ENCODE assay signal across 9 cellular contexts in the genomic region with DNA sequence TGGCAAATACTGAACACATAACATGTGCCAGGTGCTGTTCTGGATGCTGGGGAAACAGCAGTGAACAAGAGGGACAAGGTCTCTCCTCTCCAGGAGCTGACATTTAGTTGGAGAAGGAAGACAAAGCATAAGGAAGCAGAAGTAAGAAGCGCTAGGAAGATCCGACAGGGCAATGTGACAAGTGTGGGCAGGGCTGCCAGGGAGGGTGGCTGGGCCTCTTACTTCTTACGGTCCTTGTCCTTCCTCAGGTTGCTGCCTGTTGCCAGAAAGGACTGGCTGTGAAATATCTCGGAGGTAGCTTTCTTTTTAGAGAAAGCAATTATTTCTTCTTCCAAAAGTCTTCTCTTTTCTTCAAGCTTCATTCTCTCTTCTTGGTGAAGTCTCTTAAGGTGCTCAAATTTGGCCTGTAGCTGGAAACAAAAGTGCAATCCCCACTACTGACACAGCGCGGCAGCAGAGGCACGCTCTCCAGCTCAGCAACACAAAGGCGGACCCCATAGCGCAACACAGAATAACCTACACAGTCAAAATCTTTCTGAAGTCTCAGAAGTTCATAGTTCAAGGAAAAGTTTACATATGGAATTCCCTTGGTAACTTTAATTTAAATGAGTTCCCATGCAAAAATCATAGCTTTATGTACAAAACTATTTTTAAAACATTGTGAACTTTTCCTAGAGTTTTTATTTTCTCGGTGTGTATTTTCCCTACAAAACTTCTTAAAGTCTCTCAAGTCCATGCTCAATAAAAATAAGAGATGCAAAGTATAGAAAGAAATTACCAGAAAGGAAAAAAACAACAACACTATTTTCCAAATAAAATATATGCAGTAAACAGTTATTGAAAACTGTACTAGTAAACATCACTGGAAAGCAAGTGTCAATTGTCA.
DNase-seq lines count a peak whose midpoint lies in the region; ATAC-seq, FAIRE-seq and TF ChIP-seq lines count a peak whose summit lies in the region.
"Had no signal": no experiment of that assay in that cellular context is flagged by ENCODE, and none has a peak within 500 bp of the region (broad histone marks: within the 10 kb centered on the region; RNA-seq: fewer than 3 reads in every experiment).

No MANE protein-coding gene starts in this region.

- H3K79me2 ChIP-seq in endothelial cell of umbilical vein (ENCODE audit: control insufficient read depth, insufficient read depth, low read length) = no peaks in the 10 kb centered on the region

- H3K27me3 ChIP-seq in NT2/D1 (ENCODE audit: insufficient read depth, insufficient read length) (no peaks in the 10 kb centered on the region), endothelial cell of umbilical vein (ENCODE audit: control insufficient read depth in 2 of 2, insufficient read depth in 2 of 2, low read length in 2 of 2) (no peaks in the 10 kb centered on the region)

- DNase-seq in GM12892 (ENCODE audit: insufficient read length) (no peak), NT2/D1 (ENCODE audit: low read depth, low spot score) (peak; percentile 57), endothelial cell of umbilical vein (ENCODE audit: low read depth, low spot score) (peak; percentile 80), mucosa of gallbladder (ENCODE audit: low spot score) (peak; percentile 67)
- DNase-seq in activated CD8-positive, alpha-beta memory T cell treated with anti-CD3 and anti-CD28 coated beads, Interleukin-2, amount 10 ng/mL, durations not matched to agents 7 days and 5 days = peak; percentile 61
- peak; percentile 30 for DNase-seq in stimulated activated naive B cell treated with anti-CD40 and anti-IgM and Interleukin-4, amounts not matched to agents 10 μg/mL and 1 μg/mL and 100 μg/mL, for 72 hours

- H3K4me1 ChIP-seq in NT2/D1 (ENCODE audit: insufficient read depth, insufficient read length) = no peaks in the 10 kb centered on the region
- H3K4me1 ChIP-seq in endothelial cell of umbilical vein (ENCODE audit: control insufficient read depth, extremely low read depth, insufficient read depth, low read length) = peaks cover 3% of the 10 kb centered on the region

- TF ChIP-seq CTCF in 22Rv1 (IDR thresholded peaks at IDR 0.05) (peak; percentile 98), endothelial cell of umbilical vein (IDR thresholded peaks at IDR 0.05; ENCODE audit: extremely low read depth in 1 of 2, insufficient read depth in 1 of 2, low read depth in 1 of 2, low read length in 2 of 2) (peak; percentile 86 to 88)

- dilution Hi-C loops in endothelial cell of umbilical vein (cut with MboI; ENCODE audit: extremely low pct_ligation_motif_present, low sequenced_read_pairs) = no loop called here

- H3K9ac ChIP-seq in NT2/D1 (ENCODE audit: insufficient read length, low read depth) (no peak overlapping the region), endothelial cell of umbilical vein (replicated peaks; ENCODE audit: extremely low read depth, insufficient read depth, low read length) (no peak overlapping the region)

- CTCF ChIA-PET in activated CD8-positive, alpha-beta memory T cell treated with anti-CD3 and anti-CD28 coated beads, Interleukin-2, amount 10 ng/mL, durations not matched to agents 7 days and 5 days (lab: Charles Lee) = interaction anchor here (0.7 to 3.0 kb wide), 9 partner anchors 9 to 202 kb away, joined by 3 to 17 read pairs (median 3); no protein-coding TSS in a partner anchor
- CTCF ChIA-PET in endothelial cell of umbilical vein (lab: Charles Lee) = interaction anchor here (0.5 to 7.4 kb wide), 45 partner anchors 9 to 699 kb away, joined by 3 to 191 read pairs (median 4); a partner anchor contains a TSS

- POLR2A ChIA-PET in endothelial cell of umbilical vein (lab: Charles Lee) = interaction anchor here (0.5 to 0.6 kb wide), 2 partner anchors 68 to 71 kb away, joined by 3 to 4 read pairs; a partner anchor contains a TSS

- intact Hi-C loops in endothelial cell of umbilical vein (cut with micrococcal nuclease) = loop anchor here (1.0 kb wide), 5 partner anchors 30 to 190 kb away; a partner anchor contains a TSS

- peak; percentile 84 for ATAC-seq in HG03139 (IDR thresholded peaks at IDR 0.05; ENCODE audit: unreplicated experiment)
- ATAC-seq in activated CD8-positive, alpha-beta memory T cell treated with anti-CD3 and anti-CD28 coated beads, Interleukin-2, amount 10 ng/mL, durations not matched to agents 7 days and 5 days = peak; percentile 68
- peak; percentile 84 to 87 for ATAC-seq in stimulated activated naive B cell treated with anti-CD40 and anti-IgM and Interleukin-4, amounts not matched to agents 10 μg/mL and 1 μg/mL and 100 μg/mL, for 72 hours (replicated peaks)

- no peak overlapping the region for H3K4me3 Mint-ChIP-seq in activated CD8-positive, alpha-beta memory T cell treated with anti-CD3 and anti-CD28 coated beads, Interleukin-2, amount 10 ng/mL, durations not matched to agents 7 days and 5 days
- H3K4me3 Mint-ChIP-seq in stimulated activated naive B cell treated with anti-CD40 and anti-IgM and Interleukin-4, amounts not matched to agents 10 μg/mL and 1 μg/mL and 100 μg/mL, for 72 hours = no peak overlapping the region

- no peaks in the 10 kb centered on the region for H3K9me1 ChIP-seq in endothelial cell of umbilical vein (replicated peaks; ENCODE audit: control insufficient read depth, extremely low read depth, insufficient read depth, low read length)

- H2AFZ ChIP-seq in endothelial cell of umbilical vein (ENCODE audit: low read depth, low read length) = no peak overlapping the region

- peak; percentile 85 for FAIRE-seq in GM12892 (lab: Jason Lieb, UNC)
- FAIRE-seq in endothelial cell of umbilical vein (lab: Jason Lieb, UNC) = peak; percentile 64

- TF ChIP-seq POLR2A in GM12892 (IDR thresholded peaks at IDR 0.05; ENCODE audit: low read depth, low read length) = no peak
- no peak for TF ChIP-seq POLR2A in endothelial cell of umbilical vein (IDR thresholded peaks at IDR 0.05; ENCODE audit: low read depth, low read length)

- H3K9me3 ChIP-seq in NT2/D1 (ENCODE audit: insufficient read depth, low read length) = no peaks in the 10 kb centered on the region
- H3K9me3 ChIP-seq in endothelial cell of umbilical vein (replicated peaks; ENCODE audit: control insufficient read depth, insufficient read depth, low read length) = no peaks in the 10 kb centered on the region

- BruUV-seq in endothelial cell of umbilical vein (replicated peaks; lab: Mats Ljungman, UMichigan) = no TSS peak

- H3K36me3 ChIP-seq in NT2/D1 (ENCODE audit: insufficient read depth, insufficient read length, low read length) (peaks cover 23% of the 10 kb centered on the region), endothelial cell of umbilical vein (ENCODE audit: control insufficient read depth in 2 of 2, extremely low read depth in 1 of 2, insufficient read depth in 2 of 2, low read length in 2 of 2) (peaks cover 3 to 6% of the 10 kb centered on the region in 2 experiments)

- no peak overlapping the region for H3K4me2 ChIP-seq in endothelial cell of umbilical vein (ENCODE audit: insufficient read depth, low read length)

- H3K27ac ChIP-seq in 22Rv1 (no peak overlapping the region), endothelial cell of umbilical vein (ENCODE audit: insufficient read depth, low read depth, low read length) (no peak overlapping the region)

- H3K4me3 ChIP-seq in NT2/D1 (ENCODE audit: insufficient read length, low read depth) = no peak overlapping the region
- no peak overlapping the region for H3K4me3 ChIP-seq in endothelial cell of umbilical vein (replicated peaks in 1 of 3; ENCODE audit: insufficient read depth in 1 of 3, low read depth in 1 of 3, low read length in 3 of 3)
- H3K4me3 ChIP-seq: skin epidermis had no signal

- no peaks in the 10 kb centered on the region for H4K20me1 ChIP-seq in endothelial cell of umbilical vein (replicated peaks; ENCODE audit: control insufficient read depth, extremely low read depth, insufficient read depth, low read length)

- H3K4me1 Mint-ChIP-seq in activated CD8-positive, alpha-beta memory T cell treated with anti-CD3 and anti-CD28 coated beads, Interleukin-2, amount 10 ng/mL, durations not matched to agents 7 days and 5 days = no peaks in the 10 kb centered on the region
- peaks cover 0 to 3% of the 10 kb centered on the region in 2 donors for H3K4me1 Mint-ChIP-seq in stimulated activated naive B cell treated with anti-CD40 and anti-IgM and Interleukin-4, amounts not matched to agents 10 μg/mL and 1 μg/mL and 100 μg/mL, for 72 hours

- H3K27ac Mint-ChIP-seq in activated CD8-positive, alpha-beta memory T cell treated with anti-CD3 and anti-CD28 coated beads, Interleukin-2, amount 10 ng/mL, durations not matched to agents 7 days and 5 days = no peak overlapping the region
- H3K27ac Mint-ChIP-seq in stimulated activated naive B cell treated with anti-CD40 and anti-IgM and Interleukin-4, amounts not matched to agents 10 μg/mL and 1 μg/mL and 100 μg/mL, for 72 hours = no peak overlapping the region

- H3K36me3 Mint-ChIP-seq in activated CD8-positive, alpha-beta memory T cell treated with anti-CD3 and anti-CD28 coated beads, Interleukin-2, amount 10 ng/mL, durations not matched to agents 7 days and 5 days = no peaks in the 10 kb centered on the region
- H3K36me3 Mint-ChIP-seq in stimulated activated naive B cell treated with anti-CD40 and anti-IgM and Interleukin-4, amounts not matched to agents 10 μg/mL and 1 μg/mL and 100 μg/mL, for 72 hours = no peaks in the 10 kb centered on the region

- peaks cover 30% of the 10 kb centered on the region for H3K27me3 Mint-ChIP-seq in activated CD8-positive, alpha-beta memory T cell treated with anti-CD3 and anti-CD28 coated beads, Interleukin-2, amount 10 ng/mL, durations not matched to agents 7 days and 5 days
- H3K27me3 Mint-ChIP-seq in stimulated activated naive B cell treated with anti-CD40 and anti-IgM and Interleukin-4, amounts not matched to agents 10 μg/mL and 1 μg/mL and 100 μg/mL, for 72 hours = peaks cover 0 to 8% of the 10 kb centered on the region in 2 donors

- H3K9me3 Mint-ChIP-seq in activated CD8-positive, alpha-beta memory T cell treated with anti-CD3 and anti-CD28 coated beads, Interleukin-2, amount 10 ng/mL, durations not matched to agents 7 days and 5 days (ENCODE audit: low read depth) = no peaks in the 10 kb centered on the region
- H3K9me3 Mint-ChIP-seq in stimulated activated naive B cell treated with anti-CD40 and anti-IgM and Interleukin-4, amounts not matched to agents 10 μg/mL and 1 μg/mL and 100 μg/mL, for 72 hours = no peaks in the 10 kb centered on the region

TF ChIP-seq in endothelial cell of umbilical vein, 7 proteins besides CTCF, POLR2A, EP300 and RAD21:
- TF ChIP-seq EZH2 (IDR thresholded peaks at IDR 0.05; ENCODE audit: borderline replicate concordance, low read depth, low read length, severe bottlenecking) = no peak
- TF ChIP-seq, protein P1, sequence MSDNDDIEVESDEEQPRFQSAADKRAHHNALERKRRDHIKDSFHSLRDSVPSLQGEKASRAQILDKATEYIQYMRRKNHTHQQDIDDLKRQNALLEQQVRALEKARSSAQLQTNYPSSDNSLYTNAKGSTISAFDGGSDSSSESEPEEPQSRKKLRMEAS (IDR thresholded peaks at IDR 0.05; ENCODE audit: insufficient read depth, insufficient read length) = no peak
- no peak for TF ChIP-seq MYC (IDR thresholded peaks at IDR 0.05; ENCODE audit: low read depth, low read length)
